1 cellular context compared by ENCODE assay signal in genomic region chr11:72745925-72746550, GRCh38.
TF ChIP-seq lines count a peak whose summit lies in the region.

No MANE protein-coding gene starts in this region.

TF ChIP-seq in HepG2, 621 proteins besides CTCF, POLR2A, EP300 and RAD21 (continues in another document):
- TF ChIP-seq HOXA3 (CRISPR knock-in tag; IDR thresholded peaks at IDR 0.05) (0 out of 2 replicates have a peak, but pooled peaks have one; percentile 8), SOX13 (IDR thresholded peaks at IDR 0.05) (no peak), SOX13 (CRISPR knock-in tag; conservative IDR thresholded peaks at IDR 0.05 in 1 of 2, IDR thresholded peaks at IDR 0.05 in 1 of 2) (no peak), ZNF891 (CRISPR knock-in tag; IDR thresholded peaks at IDR 0.05) (0 out of 2 replicates have a peak, but pooled peaks have one; percentile 29), ZNF674 (CRISPR knock-in tag; IDR thresholded peaks at IDR 0.05; ENCODE audit: low read depth) (no peak), NCOR1 (IDR thresholded peaks at IDR 0.05; ENCODE audit: borderline replicate concordance, low read length) (no peak), SOX5 (CRISPR knock-in tag; IDR thresholded peaks at IDR 0.05; ENCODE audit: borderline replicate concordance) (no peak), TBP (CRISPR knock-in tag; IDR thresholded peaks at IDR 0.05) (no peak), NR2F1 (CRISPR knock-in tag; IDR thresholded peaks at IDR 0.05) (0 out of 4 replicates have a peak, but pooled peaks of 1 of the 2 experiments have one; percentile 26), RXRB (CRISPR knock-in tag; IDR thresholded peaks at IDR 0.05; ENCODE audit: borderline replicate concordance) (0 out of 2 replicates have a peak, but pooled peaks have one; percentile 18), ZBTB7A (CRISPR knock-in tag; IDR thresholded peaks at IDR 0.05) (no peak), NFKB2 (CRISPR knock-in tag; IDR thresholded peaks at IDR 0.05; ENCODE audit: borderline replicate concordance) (0 out of 2 replicates have a peak, but pooled peaks have one; percentile 1), ZUFSP (CRISPR knock-in tag; IDR thresholded peaks at IDR 0.05; ENCODE audit: borderline replicate concordance) (no peak), RARA (CRISPR knock-in tag; IDR thresholded peaks at IDR 0.05) (peak; percentile 70), KAT8 (CRISPR knock-in tag; IDR thresholded peaks at IDR 0.05) (no peak), E2F1 (CRISPR knock-in tag; IDR thresholded peaks at IDR 0.05) (no peak), ZNF687 (CRISPR knock-in tag; IDR thresholded peaks at IDR 0.05) (peak; percentile 42), NR2F6 (IDR thresholded peaks at IDR 0.05) (peak; percentile 49; the same call in 1 of the 2 replicates), NR2F6 (CRISPR knock-in tag; IDR thresholded peaks at IDR 0.05) (peak; percentile 61; the same call in 1 of the 2 replicates), KDM5A (IDR thresholded peaks at IDR 0.05; ENCODE audit: borderline replicate concordance, low read length) (no peak), ZZZ3 (CRISPR knock-in tag; IDR thresholded peaks at IDR 0.05; ENCODE audit: borderline replicate concordance) (no peak), SAP130 (CRISPR knock-in tag; IDR thresholded peaks at IDR 0.05; ENCODE audit: low read depth) (0 out of 2 replicates have a peak, but pooled peaks have one; percentile 11), RXRA (CRISPR knock-in tag; IDR thresholded peaks at IDR 0.05) (peak; percentile 50; the same call in 1 of the 2 replicates), HNF4A (CRISPR knock-in tag; IDR thresholded peaks at IDR 0.05) (peak; percentile 47; the same call in 1 of the 2 replicates), XBP1 (CRISPR knock-in tag; IDR thresholded peaks at IDR 0.05) (no peak), LCORL (IDR thresholded peaks at IDR 0.05) (no peak), LCORL (CRISPR knock-in tag; IDR thresholded peaks at IDR 0.05) (no peak), ZNF34 (CRISPR knock-in tag; IDR thresholded peaks at IDR 0.05; ENCODE audit: borderline replicate concordance) (no peak), RNF2 (conservative IDR thresholded peaks at IDR 0.05; ENCODE audit: low read depth) (no peak), BCL6 (CRISPR knock-in tag; IDR thresholded peaks at IDR 0.05) (0 out of 2 replicates have a peak, but pooled peaks have one; percentile 10)
- TF ChIP-seq, protein P1, sequence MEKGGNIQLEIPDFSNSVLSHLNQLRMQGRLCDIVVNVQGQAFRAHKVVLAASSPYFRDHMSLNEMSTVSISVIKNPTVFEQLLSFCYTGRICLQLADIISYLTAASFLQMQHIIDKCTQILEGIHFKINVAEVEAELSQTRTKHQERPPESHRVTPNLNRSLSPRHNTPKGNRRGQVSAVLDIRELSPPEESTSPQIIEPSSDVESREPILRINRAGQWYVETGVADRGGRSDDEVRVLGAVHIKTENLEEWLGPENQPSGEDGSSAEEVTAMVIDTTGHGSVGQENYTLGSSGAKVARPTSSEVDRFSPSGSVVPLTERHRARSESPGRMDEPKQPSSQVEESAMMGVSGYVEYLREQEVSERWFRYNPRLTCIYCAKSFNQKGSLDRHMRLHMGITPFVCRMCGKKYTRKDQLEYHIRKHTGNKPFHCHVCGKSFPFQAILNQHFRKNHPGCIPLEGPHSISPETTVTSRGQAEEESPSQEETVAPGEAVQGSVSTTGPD (CRISPR knock-in tag; IDR thresholded peaks at IDR 0.05), result no peak
- TF ChIP-seq, protein P2, sequence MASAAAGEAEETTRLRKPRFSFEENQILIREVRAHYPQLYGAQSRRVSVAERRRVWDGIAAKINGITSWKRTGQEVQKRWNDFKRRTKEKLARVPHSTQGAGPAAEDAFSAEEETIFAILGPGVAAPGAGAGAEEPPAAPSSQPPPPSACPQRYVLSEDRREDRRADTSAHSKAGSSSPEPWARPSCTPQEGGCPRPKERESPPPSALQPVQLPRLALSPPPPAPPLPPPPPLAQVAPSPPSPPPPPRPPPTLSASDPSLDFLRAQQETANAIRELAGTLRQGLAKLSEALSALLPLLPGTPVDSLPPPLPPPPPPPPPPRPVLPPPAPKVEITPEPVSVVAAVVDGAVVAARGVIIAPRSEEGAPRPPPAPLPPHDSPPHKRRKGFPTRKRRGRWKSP (CRISPR knock-in tag; IDR thresholded peaks at IDR 0.05), result no peak
- TF ChIP-seq, protein P3, sequence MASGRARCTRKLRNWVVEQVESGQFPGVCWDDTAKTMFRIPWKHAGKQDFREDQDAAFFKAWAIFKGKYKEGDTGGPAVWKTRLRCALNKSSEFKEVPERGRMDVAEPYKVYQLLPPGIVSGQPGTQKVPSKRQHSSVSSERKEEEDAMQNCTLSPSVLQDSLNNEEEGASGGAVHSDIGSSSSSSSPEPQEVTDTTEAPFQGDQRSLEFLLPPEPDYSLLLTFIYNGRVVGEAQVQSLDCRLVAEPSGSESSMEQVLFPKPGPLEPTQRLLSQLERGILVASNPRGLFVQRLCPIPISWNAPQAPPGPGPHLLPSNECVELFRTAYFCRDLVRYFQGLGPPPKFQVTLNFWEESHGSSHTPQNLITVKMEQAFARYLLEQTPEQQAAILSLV (CRISPR knock-in tag; IDR thresholded peaks at IDR 0.05; ENCODE audit: borderline replicate concordance), result no peak
- TF ChIP-seq, protein P4, sequence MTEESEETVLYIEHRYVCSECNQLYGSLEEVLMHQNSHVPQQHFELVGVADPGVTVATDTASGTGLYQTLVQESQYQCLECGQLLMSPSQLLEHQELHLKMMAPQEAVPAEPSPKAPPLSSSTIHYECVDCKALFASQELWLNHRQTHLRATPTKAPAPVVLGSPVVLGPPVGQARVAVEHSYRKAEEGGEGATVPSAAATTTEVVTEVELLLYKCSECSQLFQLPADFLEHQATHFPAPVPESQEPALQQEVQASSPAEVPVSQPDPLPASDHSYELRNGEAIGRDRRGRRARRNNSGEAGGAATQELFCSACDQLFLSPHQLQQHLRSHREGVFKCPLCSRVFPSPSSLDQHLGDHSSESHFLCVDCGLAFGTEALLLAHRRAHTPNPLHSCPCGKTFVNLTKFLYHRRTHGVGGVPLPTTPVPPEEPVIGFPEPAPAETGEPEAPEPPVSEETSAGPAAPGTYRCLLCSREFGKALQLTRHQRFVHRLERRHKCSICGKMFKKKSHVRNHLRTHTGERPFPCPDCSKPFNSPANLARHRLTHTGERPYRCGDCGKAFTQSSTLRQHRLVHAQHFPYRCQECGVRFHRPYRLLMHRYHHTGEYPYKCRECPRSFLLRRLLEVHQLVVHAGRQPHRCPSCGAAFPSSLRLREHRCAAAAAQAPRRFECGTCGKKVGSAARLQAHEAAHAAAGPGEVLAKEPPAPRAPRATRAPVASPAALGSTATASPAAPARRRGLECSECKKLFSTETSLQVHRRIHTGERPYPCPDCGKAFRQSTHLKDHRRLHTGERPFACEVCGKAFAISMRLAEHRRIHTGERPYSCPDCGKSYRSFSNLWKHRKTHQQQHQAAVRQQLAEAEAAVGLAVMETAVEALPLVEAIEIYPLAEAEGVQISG (CRISPR knock-in tag; IDR thresholded peaks at IDR 0.05), result 0 out of 2 replicates have a peak, but pooled peaks have one; percentile 9
- TF ChIP-seq, protein P5, sequence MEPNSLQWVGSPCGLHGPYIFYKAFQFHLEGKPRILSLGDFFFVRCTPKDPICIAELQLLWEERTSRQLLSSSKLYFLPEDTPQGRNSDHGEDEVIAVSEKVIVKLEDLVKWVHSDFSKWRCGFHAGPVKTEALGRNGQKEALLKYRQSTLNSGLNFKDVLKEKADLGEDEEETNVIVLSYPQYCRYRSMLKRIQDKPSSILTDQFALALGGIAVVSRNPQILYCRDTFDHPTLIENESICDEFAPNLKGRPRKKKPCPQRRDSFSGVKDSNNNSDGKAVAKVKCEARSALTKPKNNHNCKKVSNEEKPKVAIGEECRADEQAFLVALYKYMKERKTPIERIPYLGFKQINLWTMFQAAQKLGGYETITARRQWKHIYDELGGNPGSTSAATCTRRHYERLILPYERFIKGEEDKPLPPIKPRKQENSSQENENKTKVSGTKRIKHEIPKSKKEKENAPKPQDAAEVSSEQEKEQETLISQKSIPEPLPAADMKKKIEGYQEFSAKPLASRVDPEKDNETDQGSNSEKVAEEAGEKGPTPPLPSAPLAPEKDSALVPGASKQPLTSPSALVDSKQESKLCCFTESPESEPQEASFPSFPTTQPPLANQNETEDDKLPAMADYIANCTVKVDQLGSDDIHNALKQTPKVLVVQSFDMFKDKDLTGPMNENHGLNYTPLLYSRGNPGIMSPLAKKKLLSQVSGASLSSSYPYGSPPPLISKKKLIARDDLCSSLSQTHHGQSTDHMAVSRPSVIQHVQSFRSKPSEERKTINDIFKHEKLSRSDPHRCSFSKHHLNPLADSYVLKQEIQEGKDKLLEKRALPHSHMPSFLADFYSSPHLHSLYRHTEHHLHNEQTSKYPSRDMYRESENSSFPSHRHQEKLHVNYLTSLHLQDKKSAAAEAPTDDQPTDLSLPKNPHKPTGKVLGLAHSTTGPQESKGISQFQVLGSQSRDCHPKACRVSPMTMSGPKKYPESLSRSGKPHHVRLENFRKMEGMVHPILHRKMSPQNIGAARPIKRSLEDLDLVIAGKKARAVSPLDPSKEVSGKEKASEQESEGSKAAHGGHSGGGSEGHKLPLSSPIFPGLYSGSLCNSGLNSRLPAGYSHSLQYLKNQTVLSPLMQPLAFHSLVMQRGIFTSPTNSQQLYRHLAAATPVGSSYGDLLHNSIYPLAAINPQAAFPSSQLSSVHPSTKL (CRISPR knock-in tag; IDR thresholded peaks at IDR 0.05), result 0 out of 2 replicates have a peak, but pooled peaks have one; percentile 11
- TF ChIP-seq, protein P6, sequence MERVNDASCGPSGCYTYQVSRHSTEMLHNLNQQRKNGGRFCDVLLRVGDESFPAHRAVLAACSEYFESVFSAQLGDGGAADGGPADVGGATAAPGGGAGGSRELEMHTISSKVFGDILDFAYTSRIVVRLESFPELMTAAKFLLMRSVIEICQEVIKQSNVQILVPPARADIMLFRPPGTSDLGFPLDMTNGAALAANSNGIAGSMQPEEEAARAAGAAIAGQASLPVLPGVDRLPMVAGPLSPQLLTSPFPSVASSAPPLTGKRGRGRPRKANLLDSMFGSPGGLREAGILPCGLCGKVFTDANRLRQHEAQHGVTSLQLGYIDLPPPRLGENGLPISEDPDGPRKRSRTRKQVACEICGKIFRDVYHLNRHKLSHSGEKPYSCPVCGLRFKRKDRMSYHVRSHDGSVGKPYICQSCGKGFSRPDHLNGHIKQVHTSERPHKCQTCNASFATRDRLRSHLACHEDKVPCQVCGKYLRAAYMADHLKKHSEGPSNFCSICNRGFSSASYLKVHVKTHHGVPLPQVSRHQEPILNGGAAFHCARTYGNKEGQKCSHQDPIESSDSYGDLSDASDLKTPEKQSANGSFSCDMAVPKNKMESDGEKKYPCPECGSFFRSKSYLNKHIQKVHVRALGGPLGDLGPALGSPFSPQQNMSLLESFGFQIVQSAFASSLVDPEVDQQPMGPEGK (CRISPR knock-in tag; IDR thresholded peaks at IDR 0.05), result peak; percentile 48
- TF ChIP-seq, protein P7, sequence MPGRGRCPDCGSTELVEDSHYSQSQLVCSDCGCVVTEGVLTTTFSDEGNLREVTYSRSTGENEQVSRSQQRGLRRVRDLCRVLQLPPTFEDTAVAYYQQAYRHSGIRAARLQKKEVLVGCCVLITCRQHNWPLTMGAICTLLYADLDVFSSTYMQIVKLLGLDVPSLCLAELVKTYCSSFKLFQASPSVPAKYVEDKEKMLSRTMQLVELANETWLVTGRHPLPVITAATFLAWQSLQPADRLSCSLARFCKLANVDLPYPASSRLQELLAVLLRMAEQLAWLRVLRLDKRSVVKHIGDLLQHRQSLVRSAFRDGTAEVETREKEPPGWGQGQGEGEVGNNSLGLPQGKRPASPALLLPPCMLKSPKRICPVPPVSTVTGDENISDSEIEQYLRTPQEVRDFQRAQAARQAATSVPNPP (CRISPR knock-in tag; IDR thresholded peaks at IDR 0.05), result no peak
